Comparison of ENCODE assay signal across 16 cellular contexts in genomic region chr11:114479331-114479730, GRCh38. TPM values are rescaled to one million over a fixed set of nuclear protein-coding genes. Genes with fewer than 3 reads are reported as not detected.
A peak's percentile ranks its signal among the peaks of the same experiment; 100 is the strongest.
DNase-seq lines count a peak whose midpoint lies in the region; ATAC-seq and TF ChIP-seq lines count a peak whose summit lies in the region.
"Had no signal": no experiment of that assay in that cellular context is flagged by ENCODE, and none has a peak within 500 bp of the region (broad histone marks: within the 10 kb centered on the region; RNA-seq: fewer than 3 reads in every experiment).

No MANE protein-coding gene starts in this region.

- peaks cover 39% of the 10 kb centered on the region for H3K4me1 Mint-ChIP-seq in endodermal cell
- H3K4me1 Mint-ChIP-seq: CD8-positive, alpha-beta memory T cell had no signal

- H3K27me3 ChIP-seq in endodermal cell (ENCODE audit: control insufficient read depth, insufficient read depth, low read length, poor library complexity, severe bottlenecking), result no peaks in the 10 kb centered on the region
- H3K27me3 ChIP-seq: Peyer's patch had no signal

- no peak for TF ChIP-seq CTCF in endodermal cell (conservative IDR thresholded peaks at IDR 0.05)

- H3K36me3 ChIP-seq in endodermal cell (ENCODE audit: control insufficient read depth, insufficient read depth, low read length), result no peaks in the 10 kb centered on the region
- H3K36me3 ChIP-seq: Peyer's patch had no signal

- H3K4me3 Mint-ChIP-seq in endodermal cell, result no peak overlapping the region
- H3K4me3 Mint-ChIP-seq: CD8-positive, alpha-beta memory T cell; IgD-negative memory B cell had no signal

- H3K27ac ChIP-seq in endodermal cell (ENCODE audit: low read depth, low read length), result no peak overlapping the region
- H3K27ac ChIP-seq: Peyer's patch had no signal

- H3K27ac Mint-ChIP-seq in endodermal cell, result no peak overlapping the region
- H3K27ac Mint-ChIP-seq: CD8-positive, alpha-beta memory T cell; IgD-negative memory B cell had no signal

- no peaks in the 10 kb centered on the region for H3K27me3 Mint-ChIP-seq in endodermal cell (ENCODE audit: insufficient read depth)
- H3K27me3 Mint-ChIP-seq: IgD-negative memory B cell had no signal

- DNase-seq in ELR (ENCODE audit: low read depth), result peak; percentile 38
- DNase-seq in M059J (ENCODE audit: low read depth), result peak; percentile 5
- no peak for DNase-seq in endodermal cell
- DNase-seq in kidney tubule cell (ENCODE audit: low spot score), result peak; percentile 15
- DNase-seq in left lobe of liver (ENCODE audit: low spot score), result no peak
- DNase-seq in OCI-M2 (lab: John Stamatoyannopoulos, UW; ENCODE audit: unreplicated experiment), result no peak
- DNase-seq: CD8-positive, alpha-beta memory T cell; MV-4-11; NCI-H1417 treated with DMSO at 0.1 percent for 48 hours; NCI-H2029 treated with DMSO at 0.1 percent for 48 hours; NCI-H510A treated with DMSO at 0.1 percent for 48 hours; Peyer's patch; SIG-M5 had no signal

- no peak overlapping the region for H3K9ac ChIP-seq in endodermal cell (ENCODE audit: extremely low read depth, low read length, poor library complexity, severe bottlenecking)

- WGBS in endodermal cell (ENCODE audit: insufficient coverage in 1 of 2, insufficient read length in 1 of 2), 2 experiments, result 78 to 91% methylated on average over 1 of the region's 1 CpG

- ATAC-seq in HG02759 (IDR thresholded peaks at IDR 0.05; ENCODE audit: unreplicated experiment) (no peak), left lobe of liver (no peak), HG03460 (IDR thresholded peaks at IDR 0.05; ENCODE audit: unreplicated experiment) (no peak)

- H3K9me3 ChIP-seq in endodermal cell (ENCODE audit: control insufficient read depth, low read length), result peaks cover 8% of the 10 kb centered on the region
- H3K9me3 ChIP-seq: Peyer's patch had no signal

- H3K36me3 Mint-ChIP-seq in endodermal cell (ENCODE audit: low read depth), result peaks cover 2% of the 10 kb centered on the region

- peak overlapping the region; percentile 7 for H3K4me3 ChIP-seq in endodermal cell (ENCODE audit: low read length)
- H3K4me3 ChIP-seq: Peyer's patch had no signal

- H3K9me3 Mint-ChIP-seq in endodermal cell, result peaks cover 5% of the 10 kb centered on the region
- H3K9me3 Mint-ChIP-seq: CD8-positive, alpha-beta memory T cell had no signal

- peaks cover 9% of the 10 kb centered on the region for H3K4me1 ChIP-seq in endodermal cell (ENCODE audit: control insufficient read depth, insufficient read depth, low read length)
- H3K4me1 ChIP-seq: Peyer's patch had no signal

RNA-seq across cellular contexts. Expression of gene REXO2, which starts 40.1 kb away (rescaled TPM):
- 156 and 169 TPM in 2 replicates for total RNA-seq in M059J (2014; rRNA removed; shearing (Covaris generic))
- total RNA-seq in endodermal cell (10 to 100 TPM; 69.8 to 89.9 TPM), left lobe of liver (23.6 TPM)
- polyA plus RNA-seq in endodermal cell (2013, experiment 1 of 2), result 55.9 TPM
- 54.0 TPM for polyA plus RNA-seq in endodermal cell (2013, experiment 2 of 2)

Comparison
In these comparisons a context has a peak if more than half of its experiments do, and no peak if none do; other contexts are left out.
1. DNase-seq: peak in ELR (single experiment), M059J (single experiment) and kidney tubule cell (single experiment); none in endodermal cell (single experiment), left lobe of liver (single experiment) and OCI-M2 (single experiment).